Comparison of ENCODE assay signal across 32 cellular contexts in genomic region chr1:25012966-25013962, GRCh38.
"Had no signal": no experiment of that assay in that cellular context is flagged by ENCODE, and none has a peak within 500 bp of the region (broad histone marks: within the 10 kb centered on the region; RNA-seq: fewer than 3 reads in every experiment).

No MANE protein-coding gene starts in this region.

- H3K27ac ChIP-seq: gastroesophageal sphincter, parathyroid adenoma, psoas muscle, thoracic aorta, WERI-Rb-1 had no signal

- H3K36me3 ChIP-seq: gastroesophageal sphincter, thoracic aorta, WERI-Rb-1 had no signal

- H2AFZ ChIP-seq: parathyroid adenoma had no signal

- H3K4me3 Mint-ChIP-seq: activated naive CD4-positive, alpha-beta T cell treated with anti-CD3 and anti-CD28 coated beads for 36 hours; effector memory CD8-positive, alpha-beta T cell; immature natural killer cell; memory B cell; neural crest cell; T-helper 1 cell treated with Interleukin-12 subunit alpha and Interleukin-12 subunit beta and Interleukin-4 antibody, amounts not matched to agents 30 μg/mL and 1 μg/mL, for 36 hours had no signal

- H3K4me1 ChIP-seq: gastroesophageal sphincter, parathyroid adenoma, psoas muscle had no signal

- FAIRE-seq: kidney, TTC549, urothelium cell line had no signal

- H3K9me3 Mint-ChIP-seq: activated naive CD4-positive, alpha-beta T cell treated with anti-CD3 and anti-CD28 coated beads for 36 hours; effector memory CD8-positive, alpha-beta T cell; immature natural killer cell; memory B cell; neural crest cell had no signal

- H3K4me2 ChIP-seq: smooth muscle cell had no signal

- H3K79me2 ChIP-seq: parathyroid adenoma had no signal

- H3K9me3 ChIP-seq: psoas muscle, thoracic aorta had no signal

- DNase-seq: activated CD8-positive, alpha-beta memory T cell treated with anti-CD3 and anti-CD28 coated beads for 24 hours; activated effector memory CD4-positive, alpha-beta T cell treated with Interleukin-2 at 50 U/mL for 16 hours; amygdala; caudate nucleus; cortex of kidney; effector memory CD8-positive, alpha-beta T cell; erythroblast; hippocampal formation; immature natural killer cell; kidney; midbrain; naive thymus-derived CD4-positive, alpha-beta T cell; occipital lobe; psoas muscle; stimulated activated CD4-positive, alpha-beta T cell treated with anti-CD3 and anti-CD28 coated beads, Interleukin-1b, Interleukin-23, amount 100 ng/mL, for 48 hours; stimulated activated CD4-positive, alpha-beta T cell treated with anti-CD3 and anti-CD28 coated beads, Interleukin-4, amount 100 ng/mL, for 4 hours; stimulated activated CD8-positive, alpha-beta memory T cell treated with anti-CD3 and anti-CD28 coated beads, Interleukin-4, amount 100 ng/mL, for 48 hours; stimulated activated naive CD4-positive, alpha-beta T cell treated with Interleukin-2 at 50 U/mL for 16 hours; T-helper 9 cell; trophoblast cell; WERI-Rb-1 had no signal

- H3K4me3 ChIP-seq: gastroesophageal sphincter, psoas muscle, smooth muscle cell, thoracic aorta had no signal

- H3K9ac ChIP-seq: parathyroid adenoma had no signal

- H3K27ac Mint-ChIP-seq: activated naive CD4-positive, alpha-beta T cell treated with anti-CD3 and anti-CD28 coated beads for 36 hours; effector memory CD8-positive, alpha-beta T cell; memory B cell; T-helper 1 cell treated with Interleukin-12 subunit alpha and Interleukin-12 subunit beta and Interleukin-4 antibody, amounts not matched to agents 30 μg/mL and 1 μg/mL, for 36 hours had no signal

- H3K27me3 Mint-ChIP-seq: effector memory CD8-positive, alpha-beta T cell; memory B cell; naive thymus-derived CD4-positive, alpha-beta T cell had no signal

- H3K4me1 Mint-ChIP-seq: memory B cell had no signal

- ATAC-seq: activated CD4-positive, CD25-positive, alpha-beta regulatory T cell treated with anti-CD3 and anti-CD28 coated beads, Interleukin-2, amount 50 U/mL, for 24 hours; effector memory CD8-positive, alpha-beta T cell; gastroesophageal sphincter; psoas muscle had no signal

- H3K36me3 Mint-ChIP-seq: immature natural killer cell, memory B cell had no signal
